ENCODE assay signal across 8 cellular contexts in the genomic region with DNA sequence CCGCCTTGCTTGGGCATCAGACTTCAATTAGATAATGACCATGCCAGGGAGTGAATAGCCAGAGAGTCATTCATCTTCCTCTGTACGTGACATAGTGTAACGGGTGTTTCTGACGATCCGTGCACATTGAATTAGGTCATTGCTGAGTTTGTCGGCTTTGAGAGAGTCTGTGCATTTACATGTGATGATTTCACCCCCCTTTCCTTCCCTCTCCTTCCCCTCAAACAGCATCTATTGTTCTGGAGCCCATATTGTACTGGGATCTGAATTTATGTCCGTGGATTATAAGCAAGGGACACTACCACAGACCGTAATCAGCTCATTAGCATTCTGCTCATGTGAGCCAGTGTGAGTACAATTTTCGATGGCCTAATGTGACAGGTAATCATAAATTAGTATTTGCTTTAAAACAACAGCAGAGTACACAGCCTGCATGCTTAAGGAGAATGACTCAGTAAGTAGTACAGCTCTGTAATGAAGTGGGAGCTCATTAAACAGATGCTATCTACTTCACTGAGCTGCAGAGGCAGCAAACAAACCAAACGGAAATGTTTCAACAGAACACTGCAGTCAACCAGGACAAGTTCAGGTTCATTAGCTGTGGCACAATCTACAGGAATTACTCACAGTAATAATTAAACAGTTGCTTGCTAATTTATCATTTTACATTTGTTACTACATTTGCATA.
DNase-seq lines count a peak whose midpoint lies in the region; ATAC-seq and TF ChIP-seq lines count a peak whose summit lies in the region.

No MANE protein-coding gene starts in this region.

- 51% methylated on average over 10 of the region's 10 CpGs for WGBS in lung, 2 donors

- no peaks in the 10 kb centered on the region for H3K36me3 ChIP-seq in lung (ENCODE audit: control insufficient read depth in 2 of 2, insufficient read depth in 2 of 2, low read length in 2 of 2)

- H3K4me1 ChIP-seq in lung (ENCODE audit: control insufficient read depth in 2 of 2, insufficient read depth in 2 of 2, low read length in 2 of 2): peaks cover 8 to 16% of the 10 kb centered on the region in 2 donors

- CTCF ChIA-PET in activated B cell treated with CpG ODN at 0.5 μM for 24 hours (lab: Charles Lee): no interaction called here

- H3K4me1 Mint-ChIP-seq in activated B cell treated with CpG ODN at 0.5 μM for 24 hours (peaks cover 21% of the 10 kb centered on the region), CD14-positive monocyte (peaks cover 3% of the 10 kb centered on the region)

- H3K27ac Mint-ChIP-seq in activated B cell treated with CpG ODN at 0.5 μM for 24 hours (no peak overlapping the region), CD14-positive monocyte (no peak overlapping the region)

- H3K4me3 Mint-ChIP-seq in activated B cell treated with CpG ODN at 0.5 μM for 24 hours: no peak overlapping the region
- H3K4me3 Mint-ChIP-seq in CD14-positive monocyte: no peak overlapping the region

- DNase-seq in GM03348 (ENCODE audit: low spot score) (peak; percentile 9), NCI-H1436 (lab: John Stamatoyannopoulos, UW) (peak; percentile 78), activated B cell treated with CpG ODN at 0.5 μM for 24 hours (no peak), lung (ENCODE audit: low spot score) (no peak), CD14-positive monocyte (ENCODE audit: low spot score) (no peak)
- DNase-seq in activated CD4-positive, alpha-beta T cell treated with anti-CD3 and anti-CD28 coated beads, Interleukin-2, amount 50 U/mL, for 4 hours: no peak
- DNase-seq in activated naive CD4-positive, alpha-beta T cell treated with anti-CD3 and anti-CD28 coated beads, Interleukin-2, amount 50 U/mL, for 16 hours: no peak

- no peaks in the 10 kb centered on the region for H3K27me3 ChIP-seq in lung (ENCODE audit: control insufficient read depth, insufficient read depth)

- TF ChIP-seq CTCF in activated B cell treated with CpG ODN at 0.5 μM for 24 hours (IDR thresholded peaks at IDR 0.05) (no peak), lung (IDR thresholded peaks at IDR 0.05; ENCODE audit: control extremely low read depth, extremely low read depth) (no peak), CD14-positive monocyte (IDR thresholded peaks at IDR 0.05) (no peak)

- POLR2A ChIA-PET in activated B cell treated with CpG ODN at 0.5 μM for 24 hours (lab: Charles Lee): no interaction called here

- no peak overlapping the region for H3K4me3 ChIP-seq in lung

- H3K9me3 Mint-ChIP-seq in activated B cell treated with CpG ODN at 0.5 μM for 24 hours (no peaks in the 10 kb centered on the region), CD14-positive monocyte (no peaks in the 10 kb centered on the region)

- H3K27me3 Mint-ChIP-seq in activated B cell treated with CpG ODN at 0.5 μM for 24 hours (no peaks in the 10 kb centered on the region), CD14-positive monocyte (ENCODE audit: low read depth in 3 of 3) (no peaks in the 10 kb centered on the region)

- intact Hi-C loops in activated B cell treated with CpG ODN at 0.5 μM for 24 hours (cut with micrococcal nuclease): no loop called here
- intact Hi-C loops in CD14-positive monocyte (cut with micrococcal nuclease): no loop called here

- H3K9me3 ChIP-seq in lung (ENCODE audit: control insufficient read depth in 2 of 2, insufficient read depth in 1 of 2, low read length in 1 of 2): no peaks in the 10 kb centered on the region

- H3K27ac ChIP-seq in lung (ENCODE audit: low read depth in 1 of 2, low read length in 1 of 2): peak overlapping the region; percentile 40 to 73

- peak; percentile 34 for ATAC-seq in activated B cell treated with CpG ODN at 0.5 μM for 24 hours (ENCODE audit: low read depth)
- peak; percentile 44 for ATAC-seq in lung (ENCODE audit: insufficient read depth, low FRiP score)
- no peak for ATAC-seq in HG03175 (IDR thresholded peaks at IDR 0.05; ENCODE audit: unreplicated experiment)

- H3K36me3 Mint-ChIP-seq in activated B cell treated with CpG ODN at 0.5 μM for 24 hours (ENCODE audit: low read depth): no peaks in the 10 kb centered on the region
- H3K36me3 Mint-ChIP-seq in CD14-positive monocyte: no peaks in the 10 kb centered on the region

Comparison
In these comparisons a context has a peak if more than half of its experiments do, and no peak if none do; other contexts are left out.
1. DNase-seq: peak in GM03348 (single experiment) and NCI-H1436 (single experiment); none in activated B cell treated with CpG ODN at 0.5 μM for 24 hours (single experiment), lung (single experiment), CD14-positive monocyte (single experiment), activated CD4-positive, alpha-beta T cell treated with anti-CD3 and anti-CD28 coated beads, Interleukin-2, amount 50 U/mL, for 4 hours (0 of 2) and activated naive CD4-positive, alpha-beta T cell treated with anti-CD3 and anti-CD28 coated beads, Interleukin-2, amount 50 U/mL, for 16 hours (single experiment).